Comparison of ENCODE assay signal across 8 cellular contexts in genomic region chr10:103645141-103646054, GRCh38.
A peak's percentile ranks its signal among the peaks of the same experiment; 100 is the strongest.
DNase-seq lines count a peak whose midpoint lies in the region; ATAC-seq and TF ChIP-seq lines count a peak whose summit lies in the region.

No MANE protein-coding gene starts in this region.

- H3K27ac ChIP-seq in HL-60 (replicated peaks) (no peak overlapping the region), stomach smooth muscle (ENCODE audit: low read length) (peak overlapping the region; percentile 64)

- H3K4me3 ChIP-seq in HL-60 (replicated peaks; ENCODE audit: insufficient read depth, low read length) (no peak overlapping the region), stomach smooth muscle (ENCODE audit: low read length in 2 of 2) (peak overlapping the region in 1 of 2 donors; percentile 8)

- peaks cover 71% of the 10 kb centered on the region for H3K4me1 ChIP-seq in stomach smooth muscle (ENCODE audit: control insufficient read depth, insufficient read depth, low read length)

- TF ChIP-seq CTCF in HL-60 (IDR thresholded peaks at IDR 0.05; ENCODE audit: insufficient read depth, low read length), result no peak

- H3K9ac ChIP-seq in stomach smooth muscle (ENCODE audit: low read length in 2 of 2), result no peak overlapping the region

- H3K27me3 ChIP-seq in HL-60 (ENCODE audit: insufficient read depth, poor library complexity, severe bottlenecking) (no peaks in the 10 kb centered on the region), stomach smooth muscle (ENCODE audit: control insufficient read depth in 1 of 2, insufficient read depth in 2 of 2, low read length in 2 of 2) (no peaks in the 10 kb centered on the region)

- H3K36me3 ChIP-seq in stomach smooth muscle (ENCODE audit: control insufficient read depth in 2 of 2, insufficient read depth in 2 of 2, low read length in 2 of 2), result peaks cover 8 to 19% of the 10 kb centered on the region in 2 donors

- H3K9me3 ChIP-seq in stomach smooth muscle (ENCODE audit: control insufficient read depth in 2 of 2, low read length in 2 of 2), result no peaks in the 10 kb centered on the region

- DNase-seq in HL-60 (ENCODE audit: low read depth in 1 of 2, low spot score in 1 of 2) (peak; percentile 85 to 93), amniotic stem cell (lab: John Stamatoyannopoulos, UW) (peak; percentile 83), hippocampal formation (lab: John Stamatoyannopoulos, UW) (peak; percentile 32 to 68), COLO829 (ENCODE audit: low spot score) (no peak), NCI-H82 treated with DMSO at 0.1 percent for 48 hours (lab: John Stamatoyannopoulos, UW; ENCODE audit: unreplicated experiment) (no peak), NCI-H2107 (lab: John Stamatoyannopoulos, UW) (no peak)

- no peak for ATAC-seq in HG03175 (IDR thresholded peaks at IDR 0.05; ENCODE audit: unreplicated experiment)

Comparison
In these comparisons a context has a peak if more than half of its experiments do, and no peak if none do; other contexts are left out.
1. DNase-seq: peak in HL-60 (2 of 2), amniotic stem cell (single experiment) and hippocampal formation (2 of 2); none in COLO829 (single experiment), NCI-H82 treated with DMSO at 0.1 percent for 48 hours (single experiment) and NCI-H2107 (single experiment).